In genomic region chr1:235999259-235999925, GRCh38 we compare ENCODE assay signal across 8 cellular contexts.
DNase-seq lines count a peak whose midpoint lies in the region; ATAC-seq and TF ChIP-seq lines count a peak whose summit lies in the region.

No MANE protein-coding gene starts in this region.

- H3K27me3 ChIP-seq in MG63 (no peaks in the 10 kb centered on the region), heart right ventricle (no peaks in the 10 kb centered on the region)

- DNase-seq in EH (ENCODE audit: low read depth), result peak; percentile 98
- peak; percentile 16 for DNase-seq in MG63
- peak; percentile 56 for DNase-seq in activated T-cell treated with anti-CD3 and anti-CD28 coated beads for 48 hours (ENCODE audit: low read depth)
- peak in 1 of 2 donors; percentile 62 for DNase-seq in heart right ventricle
- peak; percentile 42 for DNase-seq in stimulated activated CD8-positive, alpha-beta memory T cell treated with anti-CD3 and anti-CD28 coated beads, Interleukin-12 subunit alpha, Interleukin-12 subunit beta, amount 100 ng/mL, for 4 hours (ENCODE audit: low read depth)
- no peak for DNase-seq in NCI-H748 (lab: John Stamatoyannopoulos, UW; ENCODE audit: unreplicated experiment)
- DNase-seq in hippocampal formation (lab: John Stamatoyannopoulos, UW), result no peak

- TF ChIP-seq CTCF in heart right ventricle (IDR thresholded peaks at IDR 0.05), result no peak

- H3K4me3 ChIP-seq in MG63 (no peak overlapping the region), heart right ventricle (no peak overlapping the region)

- ATAC-seq in GM21717 (IDR thresholded peaks at IDR 0.05; ENCODE audit: unreplicated experiment), result peak; percentile 82
- peak; percentile 33 to 79 (median 76) for ATAC-seq in heart right ventricle

- H3K9me3 ChIP-seq in MG63, result no peaks in the 10 kb centered on the region
- no peaks in the 10 kb centered on the region for H3K9me3 ChIP-seq in heart right ventricle

- H3K27ac ChIP-seq in heart right ventricle, result peak overlapping the region in 8 of 10 donors; percentile 9 to 86 (median 65)

- H3K4me1 ChIP-seq in heart right ventricle, result peaks cover 0 to 41% (median 21%) of the 10 kb centered on the region in 9 donors

- intact Hi-C loops in heart right ventricle (cut with DNase I), result loop anchor here in 1 of 10 donors (5.0 kb wide), 1 partner anchor 593 kb away; no protein-coding TSS in a partner anchor

- H3K36me3 ChIP-seq in MG63, result no peaks in the 10 kb centered on the region; the same call in 1 of the 2 replicates
- H3K36me3 ChIP-seq in heart right ventricle, result peaks cover 0 to 92% (median 23%) of the 10 kb centered on the region in 9 donors

- WGBS in heart right ventricle, 2 donors, result 52 to 68% methylated on average over 8 of the region's 8 CpGs

Comparison
In these comparisons a context has a peak if more than half of its experiments do, and no peak if none do; other contexts are left out.
1. DNase-seq: peak in EH (single experiment), MG63 (single experiment), activated T-cell treated with anti-CD3 and anti-CD28 coated beads for 48 hours (single experiment) and stimulated activated CD8-positive, alpha-beta memory T cell treated with anti-CD3 and anti-CD28 coated beads, Interleukin-12 subunit alpha, Interleukin-12 subunit beta, amount 100 ng/mL, for 4 hours (single experiment); none in NCI-H748 (single experiment) and hippocampal formation (0 of 2).